10 cellular contexts compared by ENCODE assay signal in genomic region chr4:1187182-1187581, GRCh38. TPM values are rescaled to one million over a fixed set of nuclear protein-coding genes. Genes with fewer than 3 reads are reported as not detected.
A peak's percentile ranks its signal among the peaks of the same experiment; 100 is the strongest.
DNase-seq lines count a peak whose midpoint lies in the region; ATAC-seq and TF ChIP-seq lines count a peak whose summit lies in the region.
"Had no signal": no experiment of that assay in that cellular context is flagged by ENCODE, and none has a peak within 500 bp of the region (broad histone marks: within the 10 kb centered on the region; RNA-seq: fewer than 3 reads in every experiment).

No MANE protein-coding gene starts in this region.

- peaks cover 6% of the 10 kb centered on the region for H3K4me1 ChIP-seq in right cardiac atrium (ENCODE audit: control insufficient read depth, insufficient read depth, low read length)

- no peak overlapping the region for H3K27ac ChIP-seq in right cardiac atrium (ENCODE audit: low read length)
- H3K27ac ChIP-seq: lower lobe of right lung, upper lobe of left lung had no signal

- intact Hi-C loops in right cardiac atrium (cut with DNase I) = no loop called here

- H3K27me3 ChIP-seq in right cardiac atrium (ENCODE audit: control insufficient read depth, insufficient read depth) = no peaks in the 10 kb centered on the region
- H3K27me3 ChIP-seq: upper lobe of left lung had no signal

- H3K4me3 ChIP-seq in right cardiac atrium (ENCODE audit: low read length) = no peak overlapping the region
- H3K4me3 ChIP-seq: lower lobe of right lung, upper lobe of left lung had no signal

- 22% methylated on average over 1 of the region's 1 CpG for WGBS in right cardiac atrium

- ATAC-seq in GM21447 (IDR thresholded peaks at IDR 0.05; ENCODE audit: unreplicated experiment) = peak; percentile 60
- ATAC-seq in right cardiac atrium = no peak
- no peak for ATAC-seq in HG03469 (IDR thresholded peaks at IDR 0.05; ENCODE audit: unreplicated experiment)
- ATAC-seq in HG03520 (IDR thresholded peaks at IDR 0.05; ENCODE audit: unreplicated experiment) = no peak
- no peak for ATAC-seq in HG03460 (IDR thresholded peaks at IDR 0.05; ENCODE audit: unreplicated experiment)

- peak; percentile 17 for DNase-seq in GM10266 (ENCODE audit: extremely low spot score)
- peak; percentile 17 for DNase-seq in NOMO-1 treated with dmso at 0.1 percent for 144 hours (lab: John Stamatoyannopoulos, UW; ENCODE audit: unreplicated experiment)
- DNase-seq in right cardiac atrium = peak in 2 of 3 donors; percentile 40 to 44
- no peak for DNase-seq in NCI-H510A treated with DMSO at 0.1 percent for 48 hours (lab: John Stamatoyannopoulos, UW)
- DNase-seq: lower lobe of right lung had no signal

- TF ChIP-seq CTCF in GM10266 (IDR thresholded peaks at IDR 0.05; ENCODE audit: control insufficient read depth, insufficient read depth, low read depth, missing control alignments) = no peak

- no peaks in the 10 kb centered on the region for H3K9me3 ChIP-seq in right cardiac atrium (ENCODE audit: control insufficient read depth, low read length)
- H3K9me3 ChIP-seq: lower lobe of right lung, upper lobe of left lung had no signal

RNA-seq across cellular contexts. Expression of gene SPON2, which starts 14.8 kb away (rescaled TPM):
- total RNA-seq in right cardiac atrium = 10 to 100 TPM; 12.2 to 27.4 (median 14.2) TPM
- polyA plus RNA-seq in right cardiac atrium = 9.6 TPM
